ENCODE assay signal across 9 cellular contexts in the genomic region with DNA sequence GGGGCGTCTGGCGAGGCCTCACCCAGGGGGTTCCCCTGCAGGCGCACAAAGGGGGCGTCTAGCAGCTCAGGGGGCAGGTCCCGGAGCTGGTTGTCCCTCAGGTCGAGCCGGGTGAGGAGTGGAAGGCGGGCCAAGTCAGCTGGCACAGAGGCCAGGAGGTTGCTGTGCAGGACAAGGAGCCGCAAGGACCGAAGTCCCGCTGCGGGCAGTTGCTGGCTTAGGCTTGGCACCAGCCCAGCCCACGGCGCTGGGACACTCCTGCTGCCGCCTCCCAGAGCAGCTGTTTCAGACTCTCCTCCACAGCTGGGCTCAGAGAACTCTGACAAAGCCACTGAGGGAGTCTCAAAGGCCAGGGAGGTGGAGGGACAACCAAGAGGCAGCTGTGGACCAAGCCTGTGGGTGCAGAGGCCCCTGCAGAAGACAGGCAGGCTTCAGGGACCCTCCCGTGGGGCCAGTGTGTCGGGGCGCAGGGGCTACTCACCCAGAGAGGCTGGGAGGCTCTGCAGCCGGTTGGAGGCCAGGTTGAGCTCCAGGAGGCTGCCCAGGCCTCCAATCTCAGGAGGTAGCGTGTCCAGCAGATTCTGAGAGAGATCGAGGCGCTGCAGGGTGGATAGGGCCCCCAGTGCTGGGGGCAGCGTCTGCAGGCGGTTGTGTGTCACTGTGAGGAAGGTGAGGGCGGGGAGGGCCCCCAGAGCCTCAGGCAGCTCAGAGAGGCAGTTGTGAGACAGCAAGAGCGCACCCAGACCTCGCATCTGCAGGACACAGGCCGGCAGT. TPM values are rescaled to one million over a fixed set of nuclear protein-coding genes. Genes with fewer than 3 reads are reported as not detected.
DNase-seq lines count a peak whose midpoint lies in the region; ATAC-seq and TF ChIP-seq lines count a peak whose summit lies in the region.
"Had no signal": no experiment of that assay in that cellular context is flagged by ENCODE, and none has a peak within 500 bp of the region (broad histone marks: within the 10 kb centered on the region; RNA-seq: fewer than 3 reads in every experiment).

No MANE protein-coding gene starts in this region.

- no peak overlapping the region for H4K8ac ChIP-seq in IMR-90 (ENCODE audit: low read depth in 2 of 2, low read length in 2 of 2)

- no peaks in the 10 kb centered on the region for H3K27me3 Mint-ChIP-seq in CD8-positive, alpha-beta T cell (ENCODE audit: low read depth)

- no peak overlapping the region for H3K4ac ChIP-seq in IMR-90 (ENCODE audit: low read depth, low read length)

- H2AK9ac ChIP-seq in IMR-90 (replicated peaks; ENCODE audit: low read depth, low read length, poor library complexity) = peak overlapping the region; percentile 82

- peak overlapping the region; percentile 29 for H3K4me3 Mint-ChIP-seq in CD8-positive, alpha-beta T cell

- no peak for DNase-seq in CD8-positive, alpha-beta T cell
- DNase-seq in IMR-90 = no peak
- no peak for DNase-seq in fibroblast of lung (ENCODE audit: low read depth in 2 of 2)
- no peak for DNase-seq in T-helper 9 cell
- DNase-seq in NCI-H1105 (lab: John Stamatoyannopoulos, UW) = no peak
- DNase-seq: NCI-H446 treated with DMSO at 0.1 percent for 48 hours had no signal

- H2AFZ ChIP-seq in IMR-90 (replicated peaks; ENCODE audit: low read length, poor library complexity) (peak overlapping the region; percentile 63), fibroblast of lung (ENCODE audit: low read length) (no peak overlapping the region)

- no peak overlapping the region for H2BK20ac ChIP-seq in IMR-90 (ENCODE audit: low read depth, low read length)

- peaks cover 2% of the 10 kb centered on the region for H3K4me1 Mint-ChIP-seq in CD8-positive, alpha-beta T cell (ENCODE audit: low read depth)

- no peaks in the 10 kb centered on the region for H3K36me3 Mint-ChIP-seq in CD8-positive, alpha-beta T cell

- dilution Hi-C loops in IMR-90 (cut with HindIII; ENCODE audit: low sequenced_read_pairs, unreplicated experiment) = no loop called here

- H3K23ac ChIP-seq in IMR-90 (ENCODE audit: low read depth, low read length) = no peak overlapping the region

- no peak overlapping the region for H3K14ac ChIP-seq in IMR-90 (replicated peaks; ENCODE audit: low read depth, low read length)

- H3K18ac ChIP-seq in IMR-90 (ENCODE audit: low read depth, low read length) = no peak overlapping the region

- no peak for TF ChIP-seq CTCF in CD8-positive, alpha-beta T cell (IDR thresholded peaks at IDR 0.05)
- TF ChIP-seq CTCF in IMR-90 (conservative IDR thresholded peaks at IDR 0.05; ENCODE audit: low read depth, low read length) (no peak), fibroblast of lung (conservative IDR thresholded peaks at IDR 0.05 in 1 of 2, IDR thresholded peaks at IDR 0.05 in 1 of 2; ENCODE audit: low read depth in 1 of 2, low read length in 2 of 2) (no peak)

- no peak overlapping the region for H3K56ac ChIP-seq in IMR-90 (ENCODE audit: extremely low read depth, insufficient read depth, low read length)

- H3K27ac ChIP-seq in CD8-positive, alpha-beta T cell (ENCODE audit: low read depth, low read length) = no peak overlapping the region
- H3K27ac ChIP-seq in IMR-90 (ENCODE audit: insufficient read depth, low read length) (no peak overlapping the region), fibroblast of lung (ENCODE audit: insufficient read depth, low read length) (no peak overlapping the region)
- H3K27ac ChIP-seq: heart right ventricle, HL-60 had no signal

- WGBS in IMR-90 (ENCODE audit: extremely low coverage in 2 of 2, insufficient read length in 1 of 2), 2 experiments = 94% methylated on average over 23 of the region's 28 CpGs; no CpG with 5 or more reads in 1 of the 2 experiments

- no peaks in the 10 kb centered on the region for H3K9me3 Mint-ChIP-seq in CD8-positive, alpha-beta T cell

- intact Hi-C loops in CD8-positive, alpha-beta T cell (cut with DNase I, micrococcal nuclease) = no loop called here
- intact Hi-C loops in IMR-90 (cut with micrococcal nuclease) = no loop called here

- peaks cover 1% of the 10 kb centered on the region for H3K79me2 ChIP-seq in fibroblast of lung (ENCODE audit: control insufficient read depth, insufficient read depth, low read length)

- no TSS peak for BruUV-seq in IMR-90 (replicated peaks; lab: Mats Ljungman, UMichigan)

- peak overlapping the region; percentile 99; the same call in 1 of the 2 replicates for H3K4me2 ChIP-seq in IMR-90 (ENCODE audit: low read depth, low read length)
- H3K4me2 ChIP-seq in fibroblast of lung (ENCODE audit: extremely low read depth, insufficient read depth, low read length) = peak overlapping the region; percentile 25

- no peak overlapping the region for H2BK15ac ChIP-seq in IMR-90 (ENCODE audit: low read depth, low read length)

- peaks cover 15% of the 10 kb centered on the region for H3K4me1 ChIP-seq in CD8-positive, alpha-beta T cell (ENCODE audit: insufficient read depth, low read length)
- peaks cover 18% of the 10 kb centered on the region for H3K4me1 ChIP-seq in IMR-90 (ENCODE audit: control insufficient read depth, insufficient read depth, low read length)
- H3K4me1 ChIP-seq in fibroblast of lung (ENCODE audit: control insufficient read depth, extremely low read depth, insufficient read depth, low read length) = peaks cover 9% of the 10 kb centered on the region

- TF ChIP-seq RAD21 in IMR-90 (IDR thresholded peaks at IDR 0.05; ENCODE audit: low read length) = no peak

- H3K9me1 ChIP-seq in IMR-90 (ENCODE audit: insufficient read depth, low read length) = no peaks in the 10 kb centered on the region

- H4K20me1 ChIP-seq in IMR-90 (ENCODE audit: insufficient read depth, low read length) = peaks cover under 1% of the 10 kb centered on the region; the same call in 1 of the 2 replicates
- no peaks in the 10 kb centered on the region for H4K20me1 ChIP-seq in fibroblast of lung (ENCODE audit: control insufficient read depth, extremely low read depth, insufficient read depth, low read length)

- no peak for ATAC-seq in CD8-positive, alpha-beta T cell
- ATAC-seq in IMR-90 (ENCODE audit: low read depth) = no peak
- ATAC-seq: heart right ventricle had no signal

- CTCF ChIA-PET in CD8-positive, alpha-beta T cell (lab: Charles Lee) = interaction anchor here (1.1 kb wide), 1 partner anchor 59 kb away, joined by 3 read pairs; no protein-coding TSS in a partner anchor
- CTCF ChIA-PET in IMR-90 (lab: Yijun Ruan, JAX) = no interaction called here

- H3K27me3 ChIP-seq in CD8-positive, alpha-beta T cell (ENCODE audit: insufficient read depth, low read length) = no peaks in the 10 kb centered on the region
- H3K27me3 ChIP-seq in IMR-90 (ENCODE audit: control insufficient read depth, insufficient read depth, low read length) (no peaks in the 10 kb centered on the region), fibroblast of lung (ENCODE audit: control insufficient read depth, insufficient read depth, low read length) (no peaks in the 10 kb centered on the region)
- H3K27me3 ChIP-seq: heart right ventricle had no signal

- H2BK120ac ChIP-seq in IMR-90 (ENCODE audit: low read depth, low read length) = no peak overlapping the region

- POLR2A ChIA-PET in CD8-positive, alpha-beta T cell (lab: Charles Lee) = interaction anchor here (3.1 kb wide), 1 partner anchor 17 kb away, joined by 17 read pairs; the partner anchor contains the start of gene PNPLA2
- POLR2A ChIA-PET in IMR-90 (lab: Charles Lee; ENCODE audit: unreplicated experiment) = interaction anchor here (0.6 kb wide), 1 partner anchor 39 kb away, joined by 3 read pairs; no protein-coding TSS in a partner anchor

- H4K5ac ChIP-seq in IMR-90 (ENCODE audit: low read depth, low read length) = no peak overlapping the region

- H3K9me3 ChIP-seq in CD8-positive, alpha-beta T cell (ENCODE audit: low read length) = no peaks in the 10 kb centered on the region
- H3K9me3 ChIP-seq in IMR-90 (ENCODE audit: control insufficient read depth, insufficient read depth, low read length) (no peaks in the 10 kb centered on the region), fibroblast of lung (ENCODE audit: control insufficient read depth, insufficient read depth, low read depth, low read length) (no peaks in the 10 kb centered on the region)
- H3K9me3 ChIP-seq: heart right ventricle had no signal

- H3K9ac ChIP-seq in IMR-90 (ENCODE audit: low read depth, low read length) = no peak overlapping the region
- H3K9ac ChIP-seq in fibroblast of lung (ENCODE audit: insufficient read depth, low read length) = no peak overlapping the region

- no peak for TF ChIP-seq POLR2A in IMR-90 (IDR thresholded peaks at IDR 0.05; ENCODE audit: low read depth, low read length)

- H3K36me3 ChIP-seq in CD8-positive, alpha-beta T cell (ENCODE audit: insufficient read depth, low read length) = peaks cover 13% of the 10 kb centered on the region
- H3K36me3 ChIP-seq in IMR-90 (ENCODE audit: control insufficient read depth, insufficient read depth, low read length) (peaks cover 26% of the 10 kb centered on the region), fibroblast of lung (ENCODE audit: control insufficient read depth, insufficient read depth, low read length) (peaks cover 20% of the 10 kb centered on the region)

- H2AK5ac ChIP-seq in IMR-90 (ENCODE audit: low read depth, low read length) = no peak overlapping the region

- no peak overlapping the region for H3K27ac Mint-ChIP-seq in CD8-positive, alpha-beta T cell

- peaks cover 2 to 33% of the 10 kb centered on the region in 2 experiments; a peak in 3 of 4 replicates for H3K79me1 ChIP-seq in IMR-90 (ENCODE audit: low read depth in 1 of 2, low read length in 2 of 2)

- no peak overlapping the region for H3K4me3 ChIP-seq in CD8-positive, alpha-beta T cell (ENCODE audit: low read depth, low read length)
- H3K4me3 ChIP-seq in IMR-90 (ENCODE audit: insufficient read depth, low read depth, low read length) (no peak overlapping the region), fibroblast of lung (replicated peaks in 1 of 4; ENCODE audit: control extremely low read depth in 1 of 4, insufficient read depth in 1 of 4, low read depth in 3 of 4, low read length in 4 of 4) (peak overlapping the region in 1 of 4 experiments; percentile 73)

- no peak overlapping the region for H2BK5ac ChIP-seq in IMR-90 (ENCODE audit: low read depth, low read length, poor library complexity, severe bottlenecking)

- in situ Hi-C loops in IMR-90 (cut with MboI; ENCODE audit: low sequenced_read_pairs) = no loop called here

- no peak overlapping the region for H4K91ac ChIP-seq in IMR-90 (ENCODE audit: insufficient read depth, low read depth, low read length)

RNA-seq across cellular contexts. Expression of gene PIDD1, which starts 2.2 kb away (rescaled TPM):
- total RNA-seq in CD8-positive, alpha-beta T cell = 10 to 100 TPM; 21.2 to 29.6 TPM
- 0.56 and 1.3 TPM in 2 replicates for total RNA-seq in IMR-90 (2012; rRNA removed)
- 16.4 and 20.3 TPM in 2 replicates for polyA plus RNA-seq in IMR-90 (2012; rRNA removed)
- polyA plus RNA-seq in IMR-90 (2012; cell fraction: cytosol; rRNA removed) = 8.2 and 12.3 TPM in 2 replicates
- polyA plus RNA-seq in IMR-90 (2012; cell fraction: nucleus; rRNA removed; ENCODE audit: low replicate concordance) = 104 and 312 TPM in 2 replicates
- 7.4 and 14.2 TPM in 2 replicates for total RNA-seq in fibroblast of lung
- 2.2 and 3.8 TPM in 2 replicates for polyA plus RNA-seq in fibroblast of lung
- polyA plus RNA-seq in fibroblast of lung (2012) = 4.6 and 11.9 TPM in 2 replicates
- 5.1 and 12.4 TPM in 2 replicates for polyA minus RNA-seq in fibroblast of lung (ENCODE audit: low replicate concordance)

RNA-seq across cellular contexts. Expression of gene SLC25A22, which starts 4.8 kb away (rescaled TPM):
- 10 to 100 TPM; 11.6 to 15.7 TPM for total RNA-seq in CD8-positive, alpha-beta T cell
- total RNA-seq in IMR-90 (2012; rRNA removed) = 7.2 and 8.2 TPM in 2 replicates
- polyA plus RNA-seq in IMR-90 (2012; rRNA removed) = 41.3 and 48.8 TPM in 2 replicates
- polyA plus RNA-seq in IMR-90 (2012; cell fraction: cytosol; rRNA removed) = 33.9 and 46.7 TPM in 2 replicates
- polyA plus RNA-seq in IMR-90 (2012; cell fraction: nucleus; rRNA removed; ENCODE audit: low replicate concordance) = 73.0 and 204 TPM in 2 replicates
- total RNA-seq in fibroblast of lung = 8.0 and 9.9 TPM in 2 replicates
- polyA plus RNA-seq in fibroblast of lung = 10.4 and 19.9 TPM in 2 replicates
- polyA plus RNA-seq in fibroblast of lung (2012) = 13.7 and 28.7 TPM in 2 replicates
- 13.5 and 24.9 TPM in 2 replicates for polyA minus RNA-seq in fibroblast of lung (ENCODE audit: low replicate concordance)

RNA-seq across cellular contexts. Expression of gene RPLP2, which starts 6.9 kb away (rescaled TPM):
- total RNA-seq in CD8-positive, alpha-beta T cell = 1,000 to 10,000 TPM; 5,702 to 5,720 TPM
- total RNA-seq in IMR-90 (2012; rRNA removed) (59.9 and 95.0 TPM in 2 replicates), fibroblast of lung (282 and 294 TPM in 2 replicates)
- polyA plus RNA-seq in IMR-90 (2012; rRNA removed) (1,851 and 1,897 TPM in 2 replicates), fibroblast of lung (741 and 904 TPM in 2 replicates)
- 794 and 1,177 TPM in 2 replicates for polyA plus RNA-seq in IMR-90 (2012; cell fraction: cytosol; rRNA removed)
- polyA plus RNA-seq in IMR-90 (2012; cell fraction: nucleus; rRNA removed; ENCODE audit: low replicate concordance) = 397 and 406 TPM in 2 replicates
- 1,458 and 1,948 TPM in 2 replicates for polyA plus RNA-seq in fibroblast of lung (2012)
- polyA minus RNA-seq in fibroblast of lung (ENCODE audit: low replicate concordance) = 327 and 443 TPM in 2 replicates

RNA-seq across cellular contexts. Expression of gene CEND1, which starts 13.0 kb away (rescaled TPM):
- not detected for total RNA-seq in CD8-positive, alpha-beta T cell
- total RNA-seq in IMR-90 (2012; rRNA removed) (0.83 and 0.90 TPM in 2 replicates), fibroblast of lung (0.26 and 1.3 TPM in 2 replicates)
- polyA plus RNA-seq in IMR-90 (2012; rRNA removed) (4.0 and 5.0 TPM in 2 replicates), fibroblast of lung (0.25 and 0.71 TPM in 2 replicates)
- 3.3 and 5.1 TPM in 2 replicates for polyA plus RNA-seq in IMR-90 (2012; cell fraction: cytosol; rRNA removed)
- polyA plus RNA-seq in IMR-90 (2012; cell fraction: nucleus; rRNA removed; ENCODE audit: low replicate concordance) = 1.7 and 3.7 TPM in 2 replicates
- 5.1 and 18.3 TPM in 2 replicates for polyA plus RNA-seq in fibroblast of lung (2012)
- 0.47 and 0.93 TPM in 2 replicates for polyA minus RNA-seq in fibroblast of lung (ENCODE audit: low replicate concordance)
- total RNA-seq: bronchial epithelial cell had no signal

RNA-seq across cellular contexts. Expression of gene PNPLA2, which starts 15.8 kb away (rescaled TPM):
- 100 to 1,000 TPM; 210 to 234 TPM for total RNA-seq in CD8-positive, alpha-beta T cell
- total RNA-seq in IMR-90 (2012; rRNA removed) = 7.0 and 7.2 TPM in 2 replicates
- polyA plus RNA-seq in IMR-90 (2012; rRNA removed) = 94.3 and 109 TPM in 2 replicates
- polyA plus RNA-seq in IMR-90 (2012; cell fraction: cytosol; rRNA removed) = 84.2 and 129 TPM in 2 replicates
- 289 and 727 TPM in 2 replicates for polyA plus RNA-seq in IMR-90 (2012; cell fraction: nucleus; rRNA removed; ENCODE audit: low replicate concordance)
- 16.2 and 33.9 TPM in 2 replicates for total RNA-seq in fibroblast of lung
- polyA plus RNA-seq in fibroblast of lung = 16.2 and 17.0 TPM in 2 replicates
- 65.5 and 80.5 TPM in 2 replicates for polyA plus RNA-seq in fibroblast of lung (2012)
- 108 and 136 TPM in 2 replicates for polyA minus RNA-seq in fibroblast of lung (ENCODE audit: low replicate concordance)

Comparison
In these comparisons a context has a peak if more than half of its experiments do, and no peak if none do; other contexts are left out.
1. RNA of gene RPLP2, which starts 6.9 kb away (total RNA-seq): 5,702 to 5,720 TPM in CD8-positive, alpha-beta T cell; 282 to 294 TPM in fibroblast of lung and 59.9 to 95.0 TPM in IMR-90; every median in the first group is over 10 times any median in the second.